Comparison of ENCODE assay signal across 8 cellular contexts in the genomic region with DNA sequence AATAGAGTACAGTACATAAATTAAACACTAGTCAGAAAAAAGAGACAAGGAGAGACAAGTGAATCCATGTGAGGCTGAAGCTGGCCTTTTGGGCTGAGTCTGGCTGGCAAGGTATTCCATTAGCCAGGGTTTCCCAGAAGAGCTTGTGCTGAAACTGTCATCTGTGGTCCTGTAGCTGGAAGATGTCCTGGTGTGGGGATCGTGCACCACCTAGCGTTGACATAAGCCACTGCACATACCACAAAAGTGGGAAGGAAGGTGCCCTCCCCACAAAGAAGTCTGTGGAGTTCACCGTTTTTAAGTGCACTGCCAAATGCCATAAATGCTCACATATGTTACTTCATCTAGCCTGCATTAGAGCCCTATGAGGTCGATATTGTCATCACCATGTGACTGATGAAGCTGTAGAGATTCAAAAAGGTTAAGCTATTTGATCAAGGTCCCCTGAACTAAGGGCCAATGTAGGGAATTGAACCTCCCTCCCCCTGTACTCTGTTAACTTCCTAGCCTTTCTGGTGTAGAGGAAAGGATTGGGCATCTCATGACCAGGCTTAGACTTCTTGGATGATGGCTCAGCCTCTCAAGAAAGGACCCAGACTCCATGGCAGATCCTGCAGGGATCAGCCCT. TPM values are rescaled to one million over a fixed set of nuclear protein-coding genes. Genes with fewer than 3 reads are reported as not detected.
DNase-seq lines count a peak whose midpoint lies in the region; ATAC-seq and TF ChIP-seq lines count a peak whose summit lies in the region.

No MANE protein-coding gene starts in this region.

- intact Hi-C loops in posterior vena cava (cut with DNase I): no loop called here

- no peaks in the 10 kb centered on the region for H3K79me2 ChIP-seq in Karpas-422 (ENCODE audit: low read length)

- H3K4me1 ChIP-seq in Karpas-422 (ENCODE audit: low read length) (peaks cover 7% of the 10 kb centered on the region), cardiac muscle cell (ENCODE audit: low read depth) (no peaks in the 10 kb centered on the region)

- H2AFZ ChIP-seq in Karpas-422 (ENCODE audit: low read length): no peak overlapping the region

- H3K9me3 ChIP-seq in Karpas-422 (ENCODE audit: low read length): no peaks in the 10 kb centered on the region
- no peaks in the 10 kb centered on the region for H3K9me3 ChIP-seq in cardiac muscle cell (ENCODE audit: low read depth)

- H4K20me1 ChIP-seq in Karpas-422 (ENCODE audit: insufficient read depth, low read depth, low read length): no peaks in the 10 kb centered on the region

- POLR2A ChIA-PET in RWPE1 (lab: Yijun Ruan, JAX; ENCODE audit: low non-redundant PET): interaction anchor here (0.5 kb wide), 1 partner anchor 1259 kb away, joined by 3 read pairs; no protein-coding TSS in a partner anchor
- POLR2A ChIA-PET in activated naive CD8-positive, alpha-beta T cell treated with anti-CD3 and anti-CD28 coated beads, Interleukin-2, amount 10 ng/mL, durations not matched to agents 7 days and 5 days (lab: Charles Lee): no interaction called here

- no peak overlapping the region for H3K9ac ChIP-seq in Karpas-422 (ENCODE audit: low read length)

- H3K4me1 Mint-ChIP-seq in activated naive CD8-positive, alpha-beta T cell treated with anti-CD3 and anti-CD28 coated beads, Interleukin-2, amount 10 ng/mL, durations not matched to agents 7 days and 5 days: peaks cover 9% of the 10 kb centered on the region

- H3K36me3 Mint-ChIP-seq in activated naive CD8-positive, alpha-beta T cell treated with anti-CD3 and anti-CD28 coated beads, Interleukin-2, amount 10 ng/mL, durations not matched to agents 7 days and 5 days: no peaks in the 10 kb centered on the region

- H3K27me3 ChIP-seq in Karpas-422 (ENCODE audit: low read length) (no peaks in the 10 kb centered on the region), cardiac muscle cell (peaks cover 20% of the 10 kb centered on the region)

- peak; percentile 87 for TF ChIP-seq CTCF in RWPE1 (conservative IDR thresholded peaks at IDR 0.05; ENCODE audit: low read depth)
- TF ChIP-seq CTCF in cardiac muscle cell (IDR thresholded peaks at IDR 0.05; ENCODE audit: low read depth, low read length): peak; percentile 95

- H3K27me3 Mint-ChIP-seq in activated naive CD8-positive, alpha-beta T cell treated with anti-CD3 and anti-CD28 coated beads, Interleukin-2, amount 10 ng/mL, durations not matched to agents 7 days and 5 days: peaks cover 7% of the 10 kb centered on the region

- H3K9me3 Mint-ChIP-seq in activated naive CD8-positive, alpha-beta T cell treated with anti-CD3 and anti-CD28 coated beads, Interleukin-2, amount 10 ng/mL, durations not matched to agents 7 days and 5 days: no peaks in the 10 kb centered on the region

- no peaks in the 10 kb centered on the region for H3K9me2 ChIP-seq in Karpas-422 (replicated peaks; ENCODE audit: insufficient read depth, low read length)

- H3K4me3 Mint-ChIP-seq in activated naive CD8-positive, alpha-beta T cell treated with anti-CD3 and anti-CD28 coated beads, Interleukin-2, amount 10 ng/mL, durations not matched to agents 7 days and 5 days: no peak overlapping the region

- DNase-seq in COR-L47 (lab: John Stamatoyannopoulos, UW) (peak; percentile 47), Karpas-422 (peak; percentile 88), RWPE1 (ENCODE audit: low spot score) (peak; percentile 81), cardiac muscle cell (ENCODE audit: low read depth in 1 of 2, low spot score in 1 of 2) (peak; percentile 69 to 75), posterior vena cava (ENCODE audit: low spot score) (peak; percentile 86), OCI-M2 (lab: John Stamatoyannopoulos, UW; ENCODE audit: unreplicated experiment) (no peak)
- DNase-seq in activated naive CD8-positive, alpha-beta T cell treated with anti-CD3 and anti-CD28 coated beads, Interleukin-2, amount 10 ng/mL, durations not matched to agents 7 days and 5 days: peak; percentile 54

- ATAC-seq in GM21390 (IDR thresholded peaks at IDR 0.05; ENCODE audit: unreplicated experiment): peak; percentile 84
- ATAC-seq in activated naive CD8-positive, alpha-beta T cell treated with anti-CD3 and anti-CD28 coated beads, Interleukin-2, amount 10 ng/mL, durations not matched to agents 7 days and 5 days (ENCODE audit: low read depth): peak; percentile 75

- no peak overlapping the region for H3K27ac ChIP-seq in Karpas-422 (ENCODE audit: low read length)
- no peak overlapping the region for H3K27ac ChIP-seq in RWPE1
- H3K27ac ChIP-seq in cardiac muscle cell: no peak overlapping the region

- H3K4me3 ChIP-seq in Karpas-422 (ENCODE audit: low read length): no peak overlapping the region
- no peak overlapping the region for H3K4me3 ChIP-seq in cardiac muscle cell

- no peak overlapping the region for H3K27ac Mint-ChIP-seq in activated naive CD8-positive, alpha-beta T cell treated with anti-CD3 and anti-CD28 coated beads, Interleukin-2, amount 10 ng/mL, durations not matched to agents 7 days and 5 days

- no peaks in the 10 kb centered on the region for H3K36me3 ChIP-seq in Karpas-422 (ENCODE audit: insufficient read depth, low read length)
- H3K36me3 ChIP-seq in cardiac muscle cell: no peaks in the 10 kb centered on the region

- CTCF ChIA-PET in RWPE1 (lab: Yijun Ruan, JAX): interaction anchor here (0.6 to 2.4 kb wide), 25 partner anchors 8 to 463 kb away, joined by 3 to 19 read pairs (median 3); a partner anchor contains a TSS

- H3K4me2 ChIP-seq in Karpas-422 (ENCODE audit: low read depth, low read length, poor library complexity, severe bottlenecking): no peak overlapping the region

RNA-seq across cellular contexts. Expression of a gene that starts 31.9 kb away (rescaled TPM):
- 1.6 and 1.7 TPM in 2 replicates for total RNA-seq in Karpas-422 (2014; rRNA removed; shearing (Covaris generic); ENCODE audit: low replicate concordance)
- not detected for total RNA-seq in activated naive CD8-positive, alpha-beta T cell treated with anti-CD3 and anti-CD28 coated beads, Interleukin-2, amount 10 ng/mL, durations not matched to agents 7 days and 5 days
- 1.1 and 1.2 TPM in 2 replicates for total RNA-seq in cardiac muscle cell
- 0.84 TPM in 1 of 2 replicates, not detected in the other for polyA plus RNA-seq in cardiac muscle cell
- total RNA-seq in posterior vena cava: 1 to 10 TPM; 1.1 TPM

RNA-seq across cellular contexts. Expression of a gene that starts 47.1 kb away (rescaled TPM):
- total RNA-seq in Karpas-422 (2014; rRNA removed; shearing (Covaris generic); ENCODE audit: low replicate concordance): 2.0 and 2.6 TPM in 2 replicates
- total RNA-seq in activated naive CD8-positive, alpha-beta T cell treated with anti-CD3 and anti-CD28 coated beads, Interleukin-2, amount 10 ng/mL, durations not matched to agents 7 days and 5 days: under 1 TPM; 0.17 to 0.28 TPM
- total RNA-seq in cardiac muscle cell (0.21 and 0.39 TPM in 2 replicates), posterior vena cava (under 1 TPM; 0.09 to 0.14 TPM)
- polyA plus RNA-seq in cardiac muscle cell: not detected in 2 replicates
